9 cellular contexts compared by ENCODE assay signal in the genomic region with DNA sequence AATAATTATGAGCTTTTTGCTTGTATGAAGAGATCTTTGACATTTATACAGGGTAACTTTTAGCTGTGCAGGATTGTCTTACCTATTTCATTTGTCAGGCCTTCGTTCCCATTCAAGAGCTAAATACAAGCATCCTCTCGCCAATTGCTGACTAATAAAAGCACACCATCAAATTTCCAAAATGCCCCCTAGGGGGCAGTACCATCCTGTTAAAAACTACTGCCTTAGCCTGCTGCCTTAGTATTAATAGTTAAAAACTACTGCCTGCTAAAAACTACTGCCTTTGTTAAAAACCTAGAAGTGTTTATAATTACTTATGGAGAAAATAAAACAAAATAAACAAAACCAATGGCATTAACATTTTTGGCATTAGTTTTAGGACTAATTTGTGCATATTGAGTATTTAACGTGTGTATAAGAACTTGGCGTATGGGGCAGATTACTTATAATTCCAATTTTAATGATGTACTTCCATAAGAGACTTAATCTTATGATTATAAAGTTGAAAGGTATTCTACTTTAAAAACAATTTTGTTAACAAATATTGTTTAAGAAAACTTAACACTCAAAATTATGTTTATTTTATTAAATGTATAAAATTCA. TPM values are rescaled to one million over a fixed set of nuclear protein-coding genes. Genes with fewer than 3 reads are reported as not detected.
DNase-seq lines count a peak whose midpoint lies in the region; ATAC-seq, FAIRE-seq and TF ChIP-seq lines count a peak whose summit lies in the region.
"Had no signal": no experiment of that assay in that cellular context is flagged by ENCODE, and none has a peak within 500 bp of the region (broad histone marks: within the 10 kb centered on the region; RNA-seq: fewer than 3 reads in every experiment).

No MANE protein-coding gene starts in this region.

- H3K36me3 Mint-ChIP-seq in activated CD4-positive, alpha-beta T cell treated with anti-CD3 and anti-CD28 coated beads, Interleukin-2, amount 10 ng/mL, durations not matched to agents 24 days and 14 days (ENCODE audit: low read depth), result no peaks in the 10 kb centered on the region
- peaks cover 8% of the 10 kb centered on the region for H3K36me3 Mint-ChIP-seq in nephron progenitor cell (ENCODE audit: low read depth)
- H3K36me3 Mint-ChIP-seq: activated naive CD8-positive, alpha-beta T cell had no signal

- ATAC-seq in HG02678 (IDR thresholded peaks at IDR 0.05; ENCODE audit: unreplicated experiment) (peak; percentile 33), GM18519 (IDR thresholded peaks at IDR 0.05; ENCODE audit: low FRiP score, unreplicated experiment) (no peak)

- peak; percentile 82 for FAIRE-seq in endometrium (lab: Jason Lieb, UNC)
- no peak for FAIRE-seq in urothelium cell line (lab: Jason Lieb, UNC)

- DNase-seq in DMS153 treated with DMSO at 0.1 percent for 48 hours (lab: John Stamatoyannopoulos, UW; ENCODE audit: unreplicated experiment), result peak; percentile 69
- DNase-seq in NCI-H524 treated with DMSO at 0.1 percent for 48 hours (lab: John Stamatoyannopoulos, UW), result peak; percentile 49
- DNase-seq in activated CD4-positive, alpha-beta T cell treated with anti-CD3 and anti-CD28 coated beads, Interleukin-2, amount 10 ng/mL, durations not matched to agents 24 days and 14 days, result peak; percentile 91
- peak; percentile 64 for DNase-seq in nephron progenitor cell
- DNase-seq in urothelium cell line (ENCODE audit: low spot score), result peak; percentile 34

- peak; percentile 86 for TF ChIP-seq CTCF in nephron progenitor cell (IDR thresholded peaks at IDR 0.05)

- no peak overlapping the region for H3K4me3 Mint-ChIP-seq in activated CD4-positive, alpha-beta T cell treated with anti-CD3 and anti-CD28 coated beads, Interleukin-2, amount 10 ng/mL, durations not matched to agents 24 days and 14 days
- H3K4me3 Mint-ChIP-seq in nephron progenitor cell, result no peak overlapping the region
- H3K4me3 Mint-ChIP-seq: activated naive CD8-positive, alpha-beta T cell had no signal

- H3K9me3 Mint-ChIP-seq in activated CD4-positive, alpha-beta T cell treated with anti-CD3 and anti-CD28 coated beads, Interleukin-2, amount 10 ng/mL, durations not matched to agents 24 days and 14 days, result peaks cover 6% of the 10 kb centered on the region
- H3K9me3 Mint-ChIP-seq in nephron progenitor cell, result peaks cover 18% of the 10 kb centered on the region

- peaks cover 43% of the 10 kb centered on the region for H3K27me3 Mint-ChIP-seq in activated CD4-positive, alpha-beta T cell treated with anti-CD3 and anti-CD28 coated beads, Interleukin-2, amount 10 ng/mL, durations not matched to agents 24 days and 14 days
- H3K27me3 Mint-ChIP-seq in nephron progenitor cell (ENCODE audit: low read depth, poor library complexity), result peaks cover 25% of the 10 kb centered on the region

- intact Hi-C loops in activated CD4-positive, alpha-beta T cell treated with anti-CD3 and anti-CD28 coated beads, Interleukin-2, amount 10 ng/mL, durations not matched to agents 24 days and 14 days (cut with micrococcal nuclease), result loop anchor here (1.0 to 5.0 kb wide), 3 partner anchors 49 to 416 kb away; no protein-coding TSS in a partner anchor

- H3K27ac Mint-ChIP-seq in activated CD4-positive, alpha-beta T cell treated with anti-CD3 and anti-CD28 coated beads, Interleukin-2, amount 10 ng/mL, durations not matched to agents 24 days and 14 days, result no peak overlapping the region
- no peak overlapping the region for H3K27ac Mint-ChIP-seq in nephron progenitor cell
- H3K27ac Mint-ChIP-seq: activated naive CD8-positive, alpha-beta T cell had no signal

- peaks cover 27% of the 10 kb centered on the region for H3K4me1 Mint-ChIP-seq in activated CD4-positive, alpha-beta T cell treated with anti-CD3 and anti-CD28 coated beads, Interleukin-2, amount 10 ng/mL, durations not matched to agents 24 days and 14 days
- peaks cover 21% of the 10 kb centered on the region for H3K4me1 Mint-ChIP-seq in nephron progenitor cell

RNA-seq across cellular contexts. Expression of a gene that starts 3.0 kb away (rescaled TPM):
- 37.3 and 38.8 TPM in 2 replicates for total RNA-seq in activated CD4-positive, alpha-beta T cell treated with anti-CD3 and anti-CD28 coated beads, Interleukin-2, amount 10 ng/mL, durations not matched to agents 24 days and 14 days

RNA-seq across cellular contexts. Expression of a gene that starts 21.9 kb away (rescaled TPM):
- total RNA-seq in activated CD4-positive, alpha-beta T cell treated with anti-CD3 and anti-CD28 coated beads, Interleukin-2, amount 10 ng/mL, durations not matched to agents 24 days and 14 days, result 66.9 and 67.3 TPM in 2 replicates

RNA-seq across cellular contexts. Expression of a gene that starts 41.7 kb away (rescaled TPM):
- total RNA-seq in activated CD4-positive, alpha-beta T cell treated with anti-CD3 and anti-CD28 coated beads, Interleukin-2, amount 10 ng/mL, durations not matched to agents 24 days and 14 days, result 2.7 and 3.1 TPM in 2 replicates

RNA-seq across cellular contexts. Expression of a gene that starts 51.3 kb away (rescaled TPM):
- total RNA-seq in activated CD4-positive, alpha-beta T cell treated with anti-CD3 and anti-CD28 coated beads, Interleukin-2, amount 10 ng/mL, durations not matched to agents 24 days and 14 days, result 24.0 and 28.0 TPM in 2 replicates

RNA-seq across cellular contexts. Expression of a gene that starts 51.4 kb away (rescaled TPM):
- 262 and 286 TPM in 2 replicates for total RNA-seq in activated CD4-positive, alpha-beta T cell treated with anti-CD3 and anti-CD28 coated beads, Interleukin-2, amount 10 ng/mL, durations not matched to agents 24 days and 14 days

Comparison
In these comparisons a context has a peak if more than half of its experiments do, and no peak if none do; other contexts are left out.
1. DNase-seq: peak in every context shown above with its lines; median percentile 91 in activated CD4-positive, alpha-beta T cell treated with anti-CD3 and anti-CD28 coated beads, Interleukin-2, amount 10 ng/mL, durations not matched to agents 24 days and 14 days; 69 in DMS153 treated with DMSO at 0.1 percent for 48 hours; 64 in nephron progenitor cell; 49 in NCI-H524 treated with DMSO at 0.1 percent for 48 hours; 34 in urothelium cell line.